ENCODE assay signal across 24 cellular contexts in genomic region chr2:66695211-66695735, GRCh38.
"Had no signal": no experiment of that assay in that cellular context is flagged by ENCODE, and none has a peak within 500 bp of the region (broad histone marks: within the 10 kb centered on the region; RNA-seq: fewer than 3 reads in every experiment).

No MANE protein-coding gene starts in this region.

- H3K36me3 Mint-ChIP-seq: activated naive CD8-positive, alpha-beta T cell treated with anti-CD3 and anti-CD28 coated beads, Interleukin-2, amount 10 ng/mL, durations not matched to agents 7 days and 5 days; naive thymus-derived CD4-positive, alpha-beta T cell; T-cell had no signal

- H3K27me3 Mint-ChIP-seq: activated CD4-positive, alpha-beta memory T cell treated with anti-CD3 and anti-CD28 coated beads, Interleukin-2, amount 10 ng/mL, durations not matched to agents 7 days and 5 days; activated naive CD8-positive, alpha-beta T cell treated with anti-CD3 and anti-CD28 coated beads, Interleukin-2, amount 10 ng/mL, durations not matched to agents 7 days and 5 days; naive thymus-derived CD4-positive, alpha-beta T cell; T-cell had no signal

- H3K27me3 ChIP-seq: body of pancreas, stomach, testis had no signal

- H3K27ac ChIP-seq: body of pancreas, epithelial cell of prostate, gastrocnemius medialis, heart right ventricle, left ventricle myocardium inferior, parathyroid adenoma, skin epidermis, testis had no signal

- H3K9me3 Mint-ChIP-seq: activated CD4-positive, alpha-beta memory T cell treated with anti-CD3 and anti-CD28 coated beads, Interleukin-2, amount 10 ng/mL, durations not matched to agents 7 days and 5 days; activated naive CD8-positive, alpha-beta T cell treated with anti-CD3 and anti-CD28 coated beads, Interleukin-2, amount 10 ng/mL, durations not matched to agents 7 days and 5 days; activated T-helper 2 cell treated with anti-CD3 and anti-CD28 coated beads, Interferon-gamma antibody, Interleukin-2, Interleukin-4, amounts not matched to agents 10 μg/mL and 5 μg/mL and 100 μg/mL, durations not matched to agents 14 hours and 24 hours and 36 hours; endodermal cell; naive thymus-derived CD4-positive, alpha-beta T cell; T-cell had no signal

- DNase-seq: activated CD4-positive, alpha-beta memory T cell treated with anti-CD3 and anti-CD28 coated beads, Interleukin-2, amount 10 ng/mL, durations not matched to agents 7 days and 5 days; activated CD4-positive, alpha-beta T cell treated with anti-CD3 and anti-CD28 coated beads for 48 hours; activated CD4-positive, CD25-positive, alpha-beta regulatory T cell; activated naive CD4-positive, alpha-beta T cell treated with Interleukin-2 at 50 U/mL for 16 hours; activated naive CD8-positive, alpha-beta T cell treated with anti-CD3 and anti-CD28 coated beads, Interleukin-2, amount 10 ng/mL, durations not matched to agents 7 days and 5 days; activated T-cell treated with anti-CD3 and anti-CD28 coated beads, Interleukin-2, amount 50 U/mL, for 1 hour; body of pancreas; endodermal cell; gastrocnemius medialis; heart right ventricle; kidney glomerular epithelial cell; left ventricle myocardium inferior; naive thymus-derived CD4-positive, alpha-beta T cell; right cardiac atrium; SK-N-SH; stimulated activated CD4-positive, alpha-beta T cell treated with anti-CD3 and anti-CD28 coated beads, Interleukin-15, amount 100 ng/mL, for 24 hours; stimulated activated CD4-positive, alpha-beta T cell treated with anti-CD3 and anti-CD28 coated beads, Interleukin-2, amount 100 ng/mL, for 48 hours; stomach; T-cell; testis had no signal

- H3K36me3 ChIP-seq: gastrocnemius medialis, heart right ventricle, left ventricle myocardium inferior, stomach had no signal

- H3K9me3 ChIP-seq: body of pancreas, gastrocnemius medialis, heart right ventricle, left ventricle myocardium inferior, SK-N-SH, stomach, testis had no signal

- H3K27ac Mint-ChIP-seq: activated CD4-positive, alpha-beta memory T cell treated with anti-CD3 and anti-CD28 coated beads, Interleukin-2, amount 10 ng/mL, durations not matched to agents 7 days and 5 days; activated naive CD8-positive, alpha-beta T cell treated with anti-CD3 and anti-CD28 coated beads, Interleukin-2, amount 10 ng/mL, durations not matched to agents 7 days and 5 days; activated T-helper 2 cell treated with anti-CD3 and anti-CD28 coated beads, Interferon-gamma antibody, Interleukin-2, Interleukin-4, amounts not matched to agents 10 μg/mL and 5 μg/mL and 100 μg/mL, durations not matched to agents 14 hours and 24 hours and 36 hours; endodermal cell; naive thymus-derived CD4-positive, alpha-beta T cell; T-cell had no signal

- H3K4me1 Mint-ChIP-seq: activated CD4-positive, alpha-beta memory T cell treated with anti-CD3 and anti-CD28 coated beads, Interleukin-2, amount 10 ng/mL, durations not matched to agents 7 days and 5 days; activated naive CD8-positive, alpha-beta T cell treated with anti-CD3 and anti-CD28 coated beads, Interleukin-2, amount 10 ng/mL, durations not matched to agents 7 days and 5 days; naive thymus-derived CD4-positive, alpha-beta T cell; T-cell had no signal

- H3K4me1 ChIP-seq: gastrocnemius medialis, heart right ventricle, left ventricle myocardium inferior, parathyroid adenoma had no signal

- H3K9ac ChIP-seq: parathyroid adenoma, SK-N-SH had no signal

- H3K4me3 Mint-ChIP-seq: activated CD4-positive, alpha-beta memory T cell treated with anti-CD3 and anti-CD28 coated beads, Interleukin-2, amount 10 ng/mL, durations not matched to agents 7 days and 5 days; activated naive CD8-positive, alpha-beta T cell treated with anti-CD3 and anti-CD28 coated beads, Interleukin-2, amount 10 ng/mL, durations not matched to agents 7 days and 5 days; endodermal cell; naive thymus-derived CD4-positive, alpha-beta T cell; T-cell had no signal

- H3K4me3 ChIP-seq: body of pancreas, gastrocnemius medialis, heart right ventricle, left ventricle myocardium inferior, skin epidermis, stomach, testis had no signal

- ATAC-seq: body of pancreas; gastrocnemius medialis; heart right ventricle; naive thymus-derived CD4-positive, alpha-beta T cell; right cardiac atrium; T-cell had no signal
